Comparison of ENCODE assay signal across 2 cellular contexts in genomic region chr5:1008451-1009358, GRCh38.
TF ChIP-seq lines count a peak whose summit lies in the region.

NKD2 (plus strand) TSS chr5:1008802; CDS start chr5:1009058, 256 bp downstream.

TF ChIP-seq in GM23338, 12 proteins besides CTCF, POLR2A, EP300 and RAD21:
- TF ChIP-seq CREB1 (CRISPR knock-in tag; IDR thresholded peaks at IDR 0.05; ENCODE audit: low read depth) (no peak), NANOG (IDR thresholded peaks at IDR 0.05; ENCODE audit: borderline replicate concordance) (no peak), ETS1 (IDR thresholded peaks at IDR 0.05) (no peak), EZH2phosphoT487 (IDR thresholded peaks at IDR 0.05; ENCODE audit: unreplicated experiment) (no peak), EZH2 (IDR thresholded peaks at IDR 0.05; ENCODE audit: low read depth, unreplicated experiment) (no peak), POLR2AphosphoS5 (IDR thresholded peaks at IDR 0.05; ENCODE audit: low read depth) (no peak), STAT1 (IDR thresholded peaks at IDR 0.05; ENCODE audit: unreplicated experiment) (no peak)
TF ChIP-seq in GM23338: peak in this region for 0.

TF ChIP-seq in K562, 482 proteins besides CTCF, POLR2A, EP300 and RAD21:
- TF ChIP-seq CTCFL (IDR thresholded peaks at IDR 0.05; ENCODE audit: borderline replicate concordance, insufficient read depth, low read depth, low read length, poor library complexity, severe bottlenecking) (peak; percentile 14), CXXC5 (CRISPR knock-in tag; IDR thresholded peaks at IDR 0.05) (peak; percentile 41), PURB (CRISPR knock-in tag; IDR thresholded peaks at IDR 0.05; ENCODE audit: low read depth) (no peak), NRF1 (conservative IDR thresholded peaks at IDR 0.05 in 1 of 2, IDR thresholded peaks at IDR 0.05 in 1 of 2) (peak in 1 of 2 experiments; percentile 56; a peak in 2 of 4 replicates), TFAM (CRISPR knock-in tag; conservative IDR thresholded peaks at IDR 0.05) (no peak), MYC (IDR thresholded peaks at IDR 0.05; ENCODE audit: low read depth, low read length) (0 out of 2 replicates have a peak, but pooled peaks have one; percentile 34), MYC (CRISPR knock-in tag; IDR thresholded peaks at IDR 0.05; ENCODE audit: borderline replicate concordance, low read depth) (no peak), SRSF9 (IDR thresholded peaks at IDR 0.05; ENCODE audit: borderline replicate concordance, low read depth, low read length) (no peak), RB1 (IDR thresholded peaks at IDR 0.05; ENCODE audit: low read depth) (peak; percentile 54; the same call in 1 of the 2 replicates), HMGN3 (IDR thresholded peaks at IDR 0.05; ENCODE audit: borderline replicate concordance, extremely low read depth, insufficient read length, low read depth, low read length) (peak; percentile 32), L3MBTL2 (IDR thresholded peaks at IDR 0.05) (0 out of 2 replicates have a peak, but pooled peaks have one; percentile 15), E2F6 (IDR thresholded peaks at IDR 0.05; ENCODE audit: borderline replicate concordance in 1 of 2, extremely low read depth in 1 of 2, insufficient read depth in 1 of 2, insufficient read length in 1 of 2, low read depth in 1 of 2, low read length in 1 of 2, poor library complexity in 1 of 2, severe bottlenecking in 1 of 2) (peak; percentile 53 to 94), ZBTB7A (IDR thresholded peaks at IDR 0.05; ENCODE audit: borderline replicate concordance, control insufficient read depth, low read depth, low read length) (peak; percentile 92), CTBP1 (IDR thresholded peaks at IDR 0.05; ENCODE audit: borderline replicate concordance) (0 out of 2 replicates have a peak, but pooled peaks have one; percentile 17), VEZF1 (CRISPR knock-in tag; IDR thresholded peaks at IDR 0.05) (peak; percentile 39; the same call in 1 of the 2 replicates)
